Comparison of ENCODE assay signal across 32 cellular contexts in the genomic region with DNA sequence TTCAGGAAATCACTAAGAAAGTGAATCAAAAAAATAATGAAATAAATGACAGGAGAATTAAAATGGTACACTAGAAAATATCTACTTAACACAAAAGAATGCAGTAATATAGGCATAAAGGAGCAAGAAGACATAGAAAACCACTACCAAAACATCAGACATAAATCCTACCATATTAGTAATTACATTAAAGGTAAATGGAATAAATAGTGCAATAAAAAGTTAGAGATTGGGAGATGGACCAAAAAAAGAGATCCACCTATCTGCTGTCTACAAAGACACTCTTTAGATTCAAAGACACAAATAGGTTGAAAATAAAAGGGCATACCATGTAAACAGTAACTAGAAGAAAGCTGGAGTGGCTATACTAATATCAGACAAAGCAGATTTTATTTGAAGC.
DNase-seq lines count a peak whose midpoint lies in the region; ATAC-seq, FAIRE-seq and TF ChIP-seq lines count a peak whose summit lies in the region.
"Had no signal": no experiment of that assay in that cellular context is flagged by ENCODE, and none has a peak within 500 bp of the region (broad histone marks: within the 10 kb centered on the region; RNA-seq: fewer than 3 reads in every experiment).

No MANE protein-coding gene starts in this region.

- ATAC-seq in K562, result no peak
- ATAC-seq in GM19395 (IDR thresholded peaks at IDR 0.05; ENCODE audit: unreplicated experiment), result no peak
- ATAC-seq in HG03378 (IDR thresholded peaks at IDR 0.05; ENCODE audit: unreplicated experiment), result no peak
- ATAC-seq: A549; CD8-positive, alpha-beta T cell had no signal

- H3K9ac ChIP-seq in K562 (ENCODE audit: insufficient read depth in 1 of 2, low read depth in 2 of 2, low read length in 2 of 2), result no peak overlapping the region
- peak overlapping the region; percentile 63 for H3K9ac ChIP-seq in endothelial cell of umbilical vein (replicated peaks; ENCODE audit: extremely low read depth, insufficient read depth, low read length)
- H3K9ac ChIP-seq: BLaER1; BLaER1 treated with 17β-estradiol and CSF1 and Interleukin-3, amounts not matched to agents 10 nM and 100 nM had no signal

- DNase-seq in K562 (ENCODE audit: extremely low read depth in 1 of 4, low spot score in 3 of 4) (no peak), endothelial cell of umbilical vein (ENCODE audit: low read depth, low spot score) (no peak), NCI-H2081 (lab: John Stamatoyannopoulos, UW) (no peak)
- DNase-seq: 8988T; ACHN; AML-193; BE2C; C1 segment of cervical spinal cord; Caco-2; Calu3; CD4-positive, alpha-beta memory T cell; CD4-positive, alpha-beta T cell; CD4-positive, CD25-positive, alpha-beta regulatory T cell; CD8-positive, alpha-beta memory T cell; CD8-positive, alpha-beta T cell; COR-L47; DMS 273 treated with DMSO at 0.1 percent for 48 hours; DMS153; DMS53; DMS79; DMS79 treated with DMSO at 0.1 percent for 48 hours; DND-41; EL had no signal

- TF ChIP-seq POLR2A in K562 (conservative IDR thresholded peaks at IDR 0.05), result no peak
- TF ChIP-seq POLR2A in endothelial cell of umbilical vein (IDR thresholded peaks at IDR 0.05; ENCODE audit: low read depth, low read length), result no peak

- H3K4me1 ChIP-seq in K562 (replicated peaks in 1 of 2; ENCODE audit: control insufficient read depth in 2 of 2, insufficient read depth in 2 of 2, low read length in 2 of 2) (peaks cover 0 to 19% of the 10 kb centered on the region in 2 experiments; a peak in 3 of 5 replicates), endothelial cell of umbilical vein (ENCODE audit: control insufficient read depth, extremely low read depth, insufficient read depth, low read length) (peaks cover 22% of the 10 kb centered on the region)
- H3K4me1 ChIP-seq: A549; BE2C; BLaER1 treated with 17β-estradiol and CSF1 and Interleukin-3, amounts not matched to agents 10 nM and 100 nM had no signal

- no peak overlapping the region for H2AFZ ChIP-seq in K562 (ENCODE audit: low read depth, low read length)
- no peak overlapping the region for H2AFZ ChIP-seq in endothelial cell of umbilical vein (ENCODE audit: low read depth, low read length)

- no peaks in the 10 kb centered on the region for H3K9me1 ChIP-seq in K562 (ENCODE audit: control insufficient read depth, insufficient read depth, low read length)
- H3K9me1 ChIP-seq in endothelial cell of umbilical vein (replicated peaks; ENCODE audit: control insufficient read depth, extremely low read depth, insufficient read depth, low read length), result no peaks in the 10 kb centered on the region

- POLR2A ChIA-PET in K562 (lab: Yijun Ruan, JAX), result no interaction called here
- POLR2A ChIA-PET in endothelial cell of umbilical vein (lab: Charles Lee), result no interaction called here

- no peaks in the 10 kb centered on the region for H3K36me3 ChIP-seq in K562 (ENCODE audit: control insufficient read depth, insufficient read depth, low read length)
- H3K36me3 ChIP-seq in endothelial cell of umbilical vein (ENCODE audit: control insufficient read depth in 2 of 2, extremely low read depth in 1 of 2, insufficient read depth in 2 of 2, low read length in 2 of 2), result no peaks in the 10 kb centered on the region
- H3K36me3 ChIP-seq: BE2C; BLaER1; BLaER1 treated with 17β-estradiol and CSF1 and Interleukin-3, amounts not matched to agents 10 nM and 100 nM had no signal

- no peak overlapping the region for H3K4me3 ChIP-seq in K562
- no peak overlapping the region for H3K4me3 ChIP-seq in endothelial cell of umbilical vein (replicated peaks in 1 of 3; ENCODE audit: insufficient read depth in 1 of 3, low read depth in 1 of 3, low read length in 3 of 3)
- H3K4me3 ChIP-seq: A549; BLaER1; BLaER1 treated with 17β-estradiol and CSF1 and Interleukin-3, amounts not matched to agents 10 nM and 100 nM had no signal

- intact Hi-C loops in K562 (cut with micrococcal nuclease) (no loop called here), endothelial cell of umbilical vein (cut with micrococcal nuclease) (no loop called here)

- no peak for TF ChIP-seq EP300 in K562 (IDR thresholded peaks at IDR 0.05; ENCODE audit: low read length)

- in situ Hi-C loops in K562 (cut with MboI), result no loop called here

- TF ChIP-seq CTCF in K562 (IDR thresholded peaks at IDR 0.05 in 2 of 3, conservative IDR thresholded peaks at IDR 0.05 in 1 of 3; ENCODE audit: insufficient read depth in 2 of 3, low read depth in 1 of 3, low read length in 3 of 3), result no peak
- TF ChIP-seq CTCF in endothelial cell of umbilical vein (IDR thresholded peaks at IDR 0.05; ENCODE audit: extremely low read depth in 1 of 2, insufficient read depth in 1 of 2, low read depth in 1 of 2, low read length in 2 of 2), result no peak

- H3K27ac ChIP-seq in K562 (ENCODE audit: extremely low read depth, low read depth, low read length) (no peak overlapping the region), endothelial cell of umbilical vein (ENCODE audit: insufficient read depth, low read depth, low read length) (peak overlapping the region; percentile 100)
- H3K27ac ChIP-seq: 22Rv1; A549; BLaER1; BLaER1 treated with 17β-estradiol and CSF1 and Interleukin-3, amounts not matched to agents 10 nM and 100 nM; C4-2B had no signal

- no peak for TF ChIP-seq RAD21 in K562 (CRISPR knock-in tag; conservative IDR thresholded peaks at IDR 0.05 in 1 of 2, IDR thresholded peaks at IDR 0.05 in 1 of 2)

- H4K20me1 ChIP-seq in K562 (replicated peaks; ENCODE audit: control insufficient read depth, insufficient read depth, low read length) (no peaks in the 10 kb centered on the region), endothelial cell of umbilical vein (replicated peaks; ENCODE audit: control insufficient read depth, extremely low read depth, insufficient read depth, low read length) (no peaks in the 10 kb centered on the region)
- H4K20me1 ChIP-seq: BLaER1; BLaER1 treated with 17β-estradiol and CSF1 and Interleukin-3, amounts not matched to agents 10 nM and 100 nM had no signal

- FAIRE-seq in A204.1 (lab: Jason Lieb, UNC) (peak; percentile 40), K562 (lab: Jason Lieb, UNC) (no peak), endothelial cell of umbilical vein (lab: Jason Lieb, UNC) (no peak)
- FAIRE-seq: A549, D721Med had no signal

- H3K4me2 ChIP-seq in K562 (ENCODE audit: insufficient read depth, low read length) (no peak overlapping the region), endothelial cell of umbilical vein (ENCODE audit: insufficient read depth, low read length) (no peak overlapping the region)
- H3K4me2 ChIP-seq: A549; BLaER1; BLaER1 treated with 17β-estradiol and CSF1 and Interleukin-3, amounts not matched to agents 10 nM and 100 nM had no signal

- H3K9me3 ChIP-seq in K562 (replicated peaks; ENCODE audit: control insufficient read depth, insufficient read depth, low read depth, low read length) (0 out of 2 replicates have a peak, but pooled peaks cover 2% of the 10 kb centered on the region), endothelial cell of umbilical vein (replicated peaks; ENCODE audit: control insufficient read depth, insufficient read depth, low read length) (no peaks in the 10 kb centered on the region)
- H3K9me3 ChIP-seq: A549, BE2C, BLaER1, Caco-2 had no signal

- BruUV-seq in K562 (replicated peaks; lab: Mats Ljungman, UMichigan), result no TSS peak
- no TSS peak for BruUV-seq in endothelial cell of umbilical vein (replicated peaks; lab: Mats Ljungman, UMichigan)

- dilution Hi-C loops in endothelial cell of umbilical vein (cut with MboI; ENCODE audit: extremely low pct_ligation_motif_present, low sequenced_read_pairs), result no loop called here

- H3K27me3 ChIP-seq in K562 (ENCODE audit: control insufficient read depth in 2 of 2, insufficient read depth in 2 of 2, low read length in 2 of 2) (no peaks in the 10 kb centered on the region), endothelial cell of umbilical vein (ENCODE audit: control insufficient read depth in 2 of 2, insufficient read depth in 2 of 2, low read length in 2 of 2) (no peaks in the 10 kb centered on the region)
- H3K27me3 ChIP-seq: BE2C; BLaER1; BLaER1 treated with 17β-estradiol and CSF1 and Interleukin-3, amounts not matched to agents 10 nM and 100 nM had no signal

- no peaks in the 10 kb centered on the region for H3K79me2 ChIP-seq in K562 (ENCODE audit: control insufficient read depth, insufficient read depth, low read length)
- H3K79me2 ChIP-seq in endothelial cell of umbilical vein (ENCODE audit: control insufficient read depth, insufficient read depth, low read length), result no peaks in the 10 kb centered on the region

- CTCF ChIA-PET in K562 (lab: Yijun Ruan, JAX; ENCODE audit: low intra/inter-chr PET ratio) (no interaction called here), endothelial cell of umbilical vein (lab: Charles Lee) (no interaction called here)

TF ChIP-seq in K562, 482 proteins besides CTCF, POLR2A, EP300 and RAD21:
- TF ChIP-seq RBM25 (IDR thresholded peaks at IDR 0.05; ENCODE audit: low read depth, low read length, severe bottlenecking), result peak; percentile 19
- TF ChIP-seq MYNN (IDR thresholded peaks at IDR 0.05), result no peak
- TF ChIP-seq MYNN (CRISPR knock-in tag; IDR thresholded peaks at IDR 0.05), result no peak
- peak; percentile 54; the same call in 1 of the 2 replicates for TF ChIP-seq ZNF354B (CRISPR knock-in tag; IDR thresholded peaks at IDR 0.05)
- TF ChIP-seq ZNF507 (tag; conservative IDR thresholded peaks at IDR 0.05), result peak; percentile 96
- no peak for TF ChIP-seq HDAC2 (IDR thresholded peaks at IDR 0.05)
TF ChIP-seq in K562: peak in this region for 3.

TF ChIP-seq in endothelial cell of umbilical vein, 7 proteins besides CTCF, POLR2A, EP300 and RAD21:
- TF ChIP-seq JUN (IDR thresholded peaks at IDR 0.05; ENCODE audit: borderline replicate concordance, insufficient read depth, insufficient read length, low read depth), result no peak
- TF ChIP-seq MYC (IDR thresholded peaks at IDR 0.05; ENCODE audit: low read depth, low read length), result no peak
- TF ChIP-seq GATA2 (IDR thresholded peaks at IDR 0.05; ENCODE audit: insufficient read depth, insufficient read length, low read depth, low read length), result no peak
- TF ChIP-seq, protein P1, sequence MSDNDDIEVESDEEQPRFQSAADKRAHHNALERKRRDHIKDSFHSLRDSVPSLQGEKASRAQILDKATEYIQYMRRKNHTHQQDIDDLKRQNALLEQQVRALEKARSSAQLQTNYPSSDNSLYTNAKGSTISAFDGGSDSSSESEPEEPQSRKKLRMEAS (IDR thresholded peaks at IDR 0.05; ENCODE audit: insufficient read depth, insufficient read length), result no peak
- TF ChIP-seq FOS (IDR thresholded peaks at IDR 0.05; ENCODE audit: borderline replicate concordance, insufficient read depth, low read length), result no peak
- no peak for TF ChIP-seq EZH2 (IDR thresholded peaks at IDR 0.05; ENCODE audit: borderline replicate concordance, low read depth, low read length, severe bottlenecking)
- TF ChIP-seq POLR2AphosphoS5 (IDR thresholded peaks at IDR 0.05; ENCODE audit: insufficient read depth, low read depth, low read length), result no peak
